9 cellular contexts compared by ENCODE assay signal in genomic region chr5:129541648-129542251, GRCh38.
A peak's percentile ranks its signal among the peaks of the same experiment; 100 is the strongest.
DNase-seq lines count a peak whose midpoint lies in the region; ATAC-seq and TF ChIP-seq lines count a peak whose summit lies in the region.
"Had no signal": no experiment of that assay in that cellular context is flagged by ENCODE, and none has a peak within 500 bp of the region (broad histone marks: within the 10 kb centered on the region; RNA-seq: fewer than 3 reads in every experiment).

No MANE protein-coding gene starts in this region.

- H3K4me3 ChIP-seq in fibroblast of villous mesenchyme (ENCODE audit: low read depth, low read length) = no peak overlapping the region
- H3K4me3 ChIP-seq in esophagus muscularis mucosa = no peak overlapping the region

- H3K4me3 Mint-ChIP-seq in T-helper 2 cell treated with Interferon-gamma antibody and Interleukin-4, amounts not matched to agents 5 μg/mL and 100 μg/mL, for 36 hours = no peak overlapping the region

- no peaks in the 10 kb centered on the region for H3K27me3 ChIP-seq in esophagus muscularis mucosa

- H3K4me1 ChIP-seq in esophagus muscularis mucosa = peaks cover 0 to 5% (median 0%) of the 10 kb centered on the region in 4 donors

- H3K4me1 Mint-ChIP-seq in T-helper 2 cell treated with Interferon-gamma antibody and Interleukin-4, amounts not matched to agents 5 μg/mL and 100 μg/mL, for 36 hours (ENCODE audit: low read depth) = no peaks in the 10 kb centered on the region

- DNase-seq in EL (peak; percentile 14), NCI-H526 treated with DMSO at 0.1 percent for 48 hours (lab: John Stamatoyannopoulos, UW) (peak; percentile 23), fibroblast of villous mesenchyme (ENCODE audit: low read depth) (peak; percentile 16), esophagus muscularis mucosa (ENCODE audit: extremely low spot score) (no peak), NCI-H1048 (lab: John Stamatoyannopoulos, UW) (no peak), DMS153 treated with DMSO at 0.1 percent for 48 hours (lab: John Stamatoyannopoulos, UW; ENCODE audit: unreplicated experiment) (no peak)
- no peak for DNase-seq in T-helper 2 cell treated with Interferon-gamma antibody and Interleukin-4, amounts not matched to agents 5 μg/mL and 100 μg/mL, for 36 hours (ENCODE audit: low spot score)
- DNase-seq: T-helper 9 cell had no signal

- H3K36me3 Mint-ChIP-seq in T-helper 2 cell treated with Interferon-gamma antibody and Interleukin-4, amounts not matched to agents 5 μg/mL and 100 μg/mL, for 36 hours (ENCODE audit: low read depth) = no peaks in the 10 kb centered on the region

- no peaks in the 10 kb centered on the region for H3K9me3 ChIP-seq in esophagus muscularis mucosa

- no peak overlapping the region for H3K27ac ChIP-seq in esophagus muscularis mucosa (replicated peaks in 1 of 4)

- peaks cover 4% of the 10 kb centered on the region for H3K9me3 Mint-ChIP-seq in T-helper 2 cell treated with Interferon-gamma antibody and Interleukin-4, amounts not matched to agents 5 μg/mL and 100 μg/mL, for 36 hours

- peak; percentile 64 for ATAC-seq in HG02642 (IDR thresholded peaks at IDR 0.05; ENCODE audit: poor library complexity, unreplicated experiment)

- intact Hi-C loops in esophagus muscularis mucosa (cut with DNase I) = no loop called here

- 81% methylated on average over 4 of the region's 4 CpGs for WGBS in esophagus muscularis mucosa

- no peak for TF ChIP-seq POLR2A in esophagus muscularis mucosa (IDR thresholded peaks at IDR 0.05; ENCODE audit: low read depth)

- peak; percentile 43 for TF ChIP-seq CTCF in fibroblast of villous mesenchyme (IDR thresholded peaks at IDR 0.05; ENCODE audit: insufficient read depth, low read depth, low read length)
- TF ChIP-seq CTCF in esophagus muscularis mucosa (IDR thresholded peaks at IDR 0.05) = peak in 1 of 3 experiments; percentile 16

- no peaks in the 10 kb centered on the region for H3K27me3 Mint-ChIP-seq in T-helper 2 cell treated with Interferon-gamma antibody and Interleukin-4, amounts not matched to agents 5 μg/mL and 100 μg/mL, for 36 hours (ENCODE audit: low read depth)

- no peaks in the 10 kb centered on the region for H3K36me3 ChIP-seq in esophagus muscularis mucosa

- no peak for TF ChIP-seq EP300 in esophagus muscularis mucosa (IDR thresholded peaks at IDR 0.05)

- no peak overlapping the region for H3K27ac Mint-ChIP-seq in T-helper 2 cell treated with Interferon-gamma antibody and Interleukin-4, amounts not matched to agents 5 μg/mL and 100 μg/mL, for 36 hours

Comparison
In these comparisons a context has a peak if more than half of its experiments do, and no peak if none do; other contexts are left out.
1. DNase-seq: peak in EL (single experiment), NCI-H526 treated with DMSO at 0.1 percent for 48 hours (single experiment) and fibroblast of villous mesenchyme (single experiment); none in T-helper 2 cell treated with Interferon-gamma antibody and Interleukin-4, amounts not matched to agents 5 μg/mL and 100 μg/mL, for 36 hours (single experiment), esophagus muscularis mucosa (single experiment), NCI-H1048 (single experiment) and DMS153 treated with DMSO at 0.1 percent for 48 hours (single experiment).